ENCODE assay signal across 8 cellular contexts in genomic region chr2:231604685-231605606, GRCh38. TPM values are rescaled to one million over a fixed set of nuclear protein-coding genes. Genes with fewer than 3 reads are reported as not detected.
DNase-seq lines count a peak whose midpoint lies in the region; ATAC-seq and TF ChIP-seq lines count a peak whose summit lies in the region.

No MANE protein-coding gene starts in this region.

- POLR2A ChIA-PET in HEK293T (lab: Yijun Ruan, JAX), result interaction anchor here (0.6 to 1.9 kb wide), 6 partner anchors 9 to 140 kb away, joined by 3 to 9 read pairs (median 4); partner anchors contain the start of genes NCL and PTMA

- DNase-seq in GM03348 (ENCODE audit: low spot score), result peak; percentile 99
- DNase-seq in HEK293T (ENCODE audit: extremely low spot score), result peak; percentile 96
- DNase-seq in NB4 (ENCODE audit: low read depth), result peak; percentile 94
- peak; percentile 99 for DNase-seq in glutamatergic neuron
- DNase-seq in osteocyte (ENCODE audit: extremely low spot score, unreplicated experiment), result peak; percentile 100
- peak; percentile 96 for DNase-seq in thoracic aorta (ENCODE audit: low spot score)

- no peak for TF ChIP-seq POLR2A in NB4 (IDR thresholded peaks at IDR 0.05; ENCODE audit: extremely low read depth, insufficient read length)

- CTCF ChIA-PET in HEK293T (lab: Yijun Ruan, JAX), result no interaction called here

- H3K27ac Mint-ChIP-seq in activated naive CD8-positive, alpha-beta T cell, result no peak overlapping the region
- H3K27ac Mint-ChIP-seq in glutamatergic neuron (ENCODE audit: unreplicated experiment) (peak overlapping the region; percentile 98), osteocyte (ENCODE audit: unreplicated experiment) (peak overlapping the region; percentile 96)

- peaks cover 12 to 49% of the 10 kb centered on the region in 2 donors for H3K4me1 ChIP-seq in thoracic aorta (ENCODE audit: control insufficient read depth in 1 of 2, low read depth in 2 of 2)

- no peak for TF ChIP-seq CTCF in NB4 (IDR thresholded peaks at IDR 0.05; ENCODE audit: low read depth, low read length)
- no peak for TF ChIP-seq CTCF in glutamatergic neuron (IDR thresholded peaks at IDR 0.05; ENCODE audit: partially characterized antibody, unreplicated experiment)
- TF ChIP-seq CTCF in osteocyte (IDR thresholded peaks at IDR 0.05), result peak; percentile 12
- TF ChIP-seq CTCF in thoracic aorta (IDR thresholded peaks at IDR 0.05), result no peak

- H3K27me3 ChIP-seq in thoracic aorta (replicated peaks; ENCODE audit: insufficient read depth), result no peaks in the 10 kb centered on the region

- H3K9me3 ChIP-seq in thoracic aorta, result no peaks in the 10 kb centered on the region

- ATAC-seq in SK-N-SH treated with all-trans-retinoic acid at 6 μM for 48 hours, result peak; percentile 86
- ATAC-seq in thoracic aorta (ENCODE audit: insufficient number of reproducible peaks, low FRiP score, low read depth), result peak; percentile 81

- peak overlapping the region; percentile 74 for H3K4me3 Mint-ChIP-seq in activated naive CD8-positive, alpha-beta T cell
- H3K4me3 Mint-ChIP-seq in glutamatergic neuron (ENCODE audit: unreplicated experiment), result peak overlapping the region; percentile 53
- peak overlapping the region; percentile 44 for H3K4me3 Mint-ChIP-seq in osteocyte (ENCODE audit: unreplicated experiment)

- H3K4me3 ChIP-seq in NB4 (ENCODE audit: low read depth, low read length) (peak overlapping the region; percentile 32), thoracic aorta (peak overlapping the region; percentile 70)

- H3K9me3 Mint-ChIP-seq in activated naive CD8-positive, alpha-beta T cell (ENCODE audit: low read depth), result no peaks in the 10 kb centered on the region
- H3K9me3 Mint-ChIP-seq in glutamatergic neuron (ENCODE audit: unreplicated experiment), result peaks cover 13% of the 10 kb centered on the region
- H3K9me3 Mint-ChIP-seq in osteocyte (ENCODE audit: unreplicated experiment), result no peaks in the 10 kb centered on the region

- H3K4me1 Mint-ChIP-seq in activated naive CD8-positive, alpha-beta T cell (ENCODE audit: low read depth), result peaks cover 9% of the 10 kb centered on the region
- H3K4me1 Mint-ChIP-seq in glutamatergic neuron (ENCODE audit: low read depth, unreplicated experiment) (peaks cover 30% of the 10 kb centered on the region), osteocyte (ENCODE audit: unreplicated experiment) (peaks cover 33% of the 10 kb centered on the region)

- H3K36me3 Mint-ChIP-seq in activated naive CD8-positive, alpha-beta T cell, result no peaks in the 10 kb centered on the region
- H3K36me3 Mint-ChIP-seq in glutamatergic neuron (ENCODE audit: unreplicated experiment) (no peaks in the 10 kb centered on the region), osteocyte (ENCODE audit: unreplicated experiment) (no peaks in the 10 kb centered on the region)

- H3K27ac ChIP-seq in thoracic aorta, result peak overlapping the region; percentile 92 to 99

- no peaks in the 10 kb centered on the region for H3K36me3 ChIP-seq in thoracic aorta

- H3K27me3 Mint-ChIP-seq in activated naive CD8-positive, alpha-beta T cell, result no peaks in the 10 kb centered on the region
- H3K27me3 Mint-ChIP-seq in glutamatergic neuron (ENCODE audit: unreplicated experiment) (no peaks in the 10 kb centered on the region), osteocyte (ENCODE audit: unreplicated experiment) (no peaks in the 10 kb centered on the region)

TF ChIP-seq in HEK293T, 16 proteins besides CTCF, POLR2A, EP300 and RAD21:
- TF ChIP-seq FOXA1 (IDR thresholded peaks at IDR 0.05) (no peak), ELF4 (IDR thresholded peaks at IDR 0.05) (no peak), CTBP1 (IDR thresholded peaks at IDR 0.05; ENCODE audit: borderline replicate concordance) (no peak), ZNF384 (IDR thresholded peaks at IDR 0.05) (no peak), FOXM1 (IDR thresholded peaks at IDR 0.05; ENCODE audit: borderline replicate concordance) (no peak; the same call in 1 of the 2 replicates), L3MBTL2 (conservative IDR thresholded peaks at IDR 0.05) (no peak), ARNT (IDR thresholded peaks at IDR 0.05) (no peak)

TF ChIP-seq in SK-N-SH treated with all-trans-retinoic acid at 6 μM for 48 hours, 23 proteins besides CTCF, POLR2A, EP300 and RAD21:
- TF ChIP-seq BACH2 (CRISPR knock-in tag; IDR thresholded peaks at IDR 0.05; ENCODE audit: borderline replicate concordance) (no peak), TSHZ2 (CRISPR knock-in tag; IDR thresholded peaks at IDR 0.05) (0 out of 2 replicates have a peak, but pooled peaks have one; percentile 14), PATZ1 (CRISPR knock-in tag; IDR thresholded peaks at IDR 0.05; ENCODE audit: borderline replicate concordance) (peak; percentile 55; the same call in 1 of the 2 replicates)
TF ChIP-seq in SK-N-SH treated with all-trans-retinoic acid at 6 μM for 48 hours: peak in this region for 2.

RNA-seq across cellular contexts. Expression of gene TEX44, which starts 12.3 kb away (rescaled TPM):
- total RNA-seq in glutamatergic neuron (ENCODE audit: unreplicated experiment) (not detected), osteocyte (not detected in 2 replicates), thoracic aorta (not detected)

Comparison
In these comparisons a context has a peak if more than half of its experiments do, and no peak if none do; other contexts are left out.
1. Peak in every context shown above with its lines: DNase-seq, ATAC-seq, H3K4me3 ChIP-seq and H3K27ac ChIP-seq.